1 cellular context compared by ENCODE assay signal in the genomic region with DNA sequence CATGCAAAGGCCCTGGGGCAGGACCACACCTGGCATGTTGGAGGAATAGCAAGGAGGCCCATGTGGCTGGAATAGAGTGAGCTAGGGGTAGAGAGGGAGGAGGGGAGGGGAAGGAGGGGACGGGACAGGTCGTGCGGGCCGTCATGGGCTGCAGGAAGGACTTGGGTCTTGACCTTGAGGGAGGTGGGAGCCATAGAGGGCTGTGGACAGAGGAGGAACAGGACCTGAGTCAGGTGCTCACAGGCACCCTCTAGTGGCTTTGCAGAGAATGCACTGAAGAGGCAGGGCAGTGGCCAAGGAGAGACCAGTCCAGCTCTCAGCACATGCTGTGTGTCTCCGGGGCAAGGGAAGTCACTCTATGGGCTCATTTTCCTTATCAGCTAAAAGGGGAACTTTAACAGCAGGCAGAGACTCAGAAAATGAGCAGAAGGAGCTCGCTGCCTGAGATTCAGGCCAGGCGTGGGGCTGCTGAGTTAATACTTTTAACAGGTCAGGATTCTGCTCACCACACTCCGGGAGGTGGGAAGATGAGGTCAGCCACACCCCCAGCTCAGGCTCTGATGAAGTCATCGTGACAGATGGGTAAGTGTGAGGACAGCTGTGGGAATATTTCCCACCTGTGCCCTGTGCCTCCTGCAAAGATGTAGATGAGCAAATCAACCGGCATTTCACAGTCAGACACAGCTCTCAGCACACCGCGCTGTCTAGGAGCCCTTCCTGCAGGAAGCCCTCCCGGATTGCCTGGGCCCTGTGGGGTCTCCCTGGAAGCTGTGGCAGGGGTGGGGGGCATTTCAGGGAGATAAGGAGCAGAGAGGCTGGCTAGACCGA.
A peak's percentile ranks its signal among the peaks of the same experiment; 100 is the strongest.
TF ChIP-seq lines count a peak whose summit lies in the region.

No MANE protein-coding gene starts in this region.

TF ChIP-seq in HEK293, 187 proteins besides CTCF, POLR2A, EP300 and RAD21 (continued from another document and continues in another):
- TF ChIP-seq, protein P1, sequence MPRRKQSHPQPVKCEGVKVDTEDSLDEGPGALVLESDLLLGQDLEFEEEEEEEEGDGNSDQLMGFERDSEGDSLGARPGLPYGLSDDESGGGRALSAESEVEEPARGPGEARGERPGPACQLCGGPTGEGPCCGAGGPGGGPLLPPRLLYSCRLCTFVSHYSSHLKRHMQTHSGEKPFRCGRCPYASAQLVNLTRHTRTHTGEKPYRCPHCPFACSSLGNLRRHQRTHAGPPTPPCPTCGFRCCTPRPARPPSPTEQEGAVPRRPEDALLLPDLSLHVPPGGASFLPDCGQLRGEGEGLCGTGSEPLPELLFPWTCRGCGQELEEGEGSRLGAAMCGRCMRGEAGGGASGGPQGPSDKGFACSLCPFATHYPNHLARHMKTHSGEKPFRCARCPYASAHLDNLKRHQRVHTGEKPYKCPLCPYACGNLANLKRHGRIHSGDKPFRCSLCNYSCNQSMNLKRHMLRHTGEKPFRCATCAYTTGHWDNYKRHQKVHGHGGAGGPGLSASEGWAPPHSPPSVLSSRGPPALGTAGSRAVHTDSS (tag by site-specific recombination; IDR thresholded peaks at IDR 0.05) = no peak
- TF ChIP-seq ZNF501 (tag by site-specific recombination; IDR thresholded peaks at IDR 0.05) (0 out of 2 replicates have a peak, but pooled peaks have one; percentile 18), KLF1 (tag by site-specific recombination; IDR thresholded peaks at IDR 0.05) (no peak), ZNF624 (tag by site-specific recombination; IDR thresholded peaks at IDR 0.05) (no peak), ZBTB20 (tag by site-specific recombination; IDR thresholded peaks at IDR 0.05) (no peak), FEZF1 (tag by site-specific recombination; IDR thresholded peaks at IDR 0.05) (peak; percentile 53), ZNF621 (tag by site-specific recombination; IDR thresholded peaks at IDR 0.05) (no peak), ZNF654 (tag by site-specific recombination; IDR thresholded peaks at IDR 0.05; ENCODE audit: low read depth) (peak; percentile 40; the same call in 1 of the 2 replicates), SCRT2 (tag by site-specific recombination; IDR thresholded peaks at IDR 0.05) (peak; percentile 94), ZNF112 (tag by site-specific recombination; IDR thresholded peaks at IDR 0.05) (no peak), ZNF785 (tag by site-specific recombination; IDR thresholded peaks at IDR 0.05) (no peak), ZNF776 (tag by site-specific recombination; IDR thresholded peaks at IDR 0.05; ENCODE audit: borderline replicate concordance) (no peak), ZNF132 (tag by site-specific recombination; IDR thresholded peaks at IDR 0.05; ENCODE audit: borderline replicate concordance) (no peak), ZNF544 (tag by site-specific recombination; IDR thresholded peaks at IDR 0.05) (no peak), ZBTB7A (tag by site-specific recombination; IDR thresholded peaks at IDR 0.05; ENCODE audit: low read depth) (no peak), ZBTB21 (tag by site-specific recombination; IDR thresholded peaks at IDR 0.05) (peak; percentile 68; the same call in 1 of the 2 replicates), ZNF843 (tag by site-specific recombination; IDR thresholded peaks at IDR 0.05) (peak; percentile 33; the same call in 1 of the 2 replicates), ZNF155 (tag by site-specific recombination; IDR thresholded peaks at IDR 0.05) (no peak), ZNF341 (tag by site-specific recombination; IDR thresholded peaks at IDR 0.05; ENCODE audit: low read depth) (no peak), ZSCAN23 (tag by site-specific recombination; IDR thresholded peaks at IDR 0.05) (no peak), GLIS1 (tag by site-specific recombination; IDR thresholded peaks at IDR 0.05) (peak; percentile 100), ZFP69B (tag by site-specific recombination; IDR thresholded peaks at IDR 0.05) (0 out of 2 replicates have a peak, but pooled peaks have one; percentile 48), ZNF610 (tag by site-specific recombination; IDR thresholded peaks at IDR 0.05; ENCODE audit: borderline replicate concordance) (no peak), ZNF555 (tag by site-specific recombination; conservative IDR thresholded peaks at IDR 0.05) (no peak)
- TF ChIP-seq, protein P2, sequence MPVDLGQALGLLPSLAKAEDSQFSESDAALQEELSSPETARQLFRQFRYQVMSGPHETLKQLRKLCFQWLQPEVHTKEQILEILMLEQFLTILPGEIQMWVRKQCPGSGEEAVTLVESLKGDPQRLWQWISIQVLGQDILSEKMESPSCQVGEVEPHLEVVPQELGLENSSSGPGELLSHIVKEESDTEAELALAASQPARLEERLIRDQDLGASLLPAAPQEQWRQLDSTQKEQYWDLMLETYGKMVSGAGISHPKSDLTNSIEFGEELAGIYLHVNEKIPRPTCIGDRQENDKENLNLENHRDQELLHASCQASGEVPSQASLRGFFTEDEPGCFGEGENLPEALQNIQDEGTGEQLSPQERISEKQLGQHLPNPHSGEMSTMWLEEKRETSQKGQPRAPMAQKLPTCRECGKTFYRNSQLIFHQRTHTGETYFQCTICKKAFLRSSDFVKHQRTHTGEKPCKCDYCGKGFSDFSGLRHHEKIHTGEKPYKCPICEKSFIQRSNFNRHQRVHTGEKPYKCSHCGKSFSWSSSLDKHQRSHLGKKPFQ (tag by site-specific recombination; IDR thresholded peaks at IDR 0.05) = no peak
- TF ChIP-seq, protein P3, sequence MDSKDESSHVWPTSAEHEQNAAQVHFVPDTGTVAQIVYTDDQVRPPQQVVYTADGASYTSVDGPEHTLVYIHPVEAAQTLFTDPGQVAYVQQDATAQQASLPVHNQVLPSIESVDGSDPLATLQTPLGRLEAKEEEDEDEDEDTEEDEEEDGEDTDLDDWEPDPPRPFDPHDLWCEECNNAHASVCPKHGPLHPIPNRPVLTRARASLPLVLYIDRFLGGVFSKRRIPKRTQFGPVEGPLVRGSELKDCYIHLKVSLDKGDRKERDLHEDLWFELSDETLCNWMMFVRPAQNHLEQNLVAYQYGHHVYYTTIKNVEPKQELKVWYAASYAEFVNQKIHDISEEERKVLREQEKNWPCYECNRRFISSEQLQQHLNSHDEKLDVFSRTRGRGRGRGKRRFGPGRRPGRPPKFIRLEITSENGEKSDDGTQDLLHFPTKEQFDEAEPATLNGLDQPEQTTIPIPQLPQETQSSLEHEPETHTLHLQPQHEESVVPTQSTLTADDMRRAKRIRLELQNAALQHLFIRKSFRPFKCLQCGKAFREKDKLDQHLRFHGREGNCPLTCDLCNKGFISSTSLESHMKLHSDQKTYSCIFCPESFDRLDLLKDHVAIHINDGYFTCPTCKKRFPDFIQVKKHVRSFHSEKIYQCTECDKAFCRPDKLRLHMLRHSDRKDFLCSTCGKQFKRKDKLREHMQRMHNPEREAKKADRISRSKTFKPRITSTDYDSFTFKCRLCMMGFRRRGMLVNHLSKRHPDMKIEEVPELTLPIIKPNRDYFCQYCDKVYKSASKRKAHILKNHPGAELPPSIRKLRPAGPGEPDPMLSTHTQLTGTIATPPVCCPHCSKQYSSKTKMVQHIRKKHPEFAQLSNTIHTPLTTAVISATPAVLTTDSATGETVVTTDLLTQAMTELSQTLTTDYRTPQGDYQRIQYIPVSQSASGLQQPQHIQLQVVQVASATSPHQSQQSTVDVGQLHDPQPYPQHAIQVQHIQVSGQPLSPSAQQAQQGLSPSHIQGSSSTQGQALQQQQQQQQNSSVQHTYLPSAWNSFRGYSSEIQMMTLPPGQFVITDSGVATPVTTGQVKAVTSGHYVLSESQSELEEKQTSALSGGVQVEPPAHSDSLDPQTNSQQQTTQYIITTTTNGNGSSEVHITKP (tag by site-specific recombination; IDR thresholded peaks at IDR 0.05) = peak; percentile 43; the same call in 1 of the 2 replicates
- TF ChIP-seq, protein P4, sequence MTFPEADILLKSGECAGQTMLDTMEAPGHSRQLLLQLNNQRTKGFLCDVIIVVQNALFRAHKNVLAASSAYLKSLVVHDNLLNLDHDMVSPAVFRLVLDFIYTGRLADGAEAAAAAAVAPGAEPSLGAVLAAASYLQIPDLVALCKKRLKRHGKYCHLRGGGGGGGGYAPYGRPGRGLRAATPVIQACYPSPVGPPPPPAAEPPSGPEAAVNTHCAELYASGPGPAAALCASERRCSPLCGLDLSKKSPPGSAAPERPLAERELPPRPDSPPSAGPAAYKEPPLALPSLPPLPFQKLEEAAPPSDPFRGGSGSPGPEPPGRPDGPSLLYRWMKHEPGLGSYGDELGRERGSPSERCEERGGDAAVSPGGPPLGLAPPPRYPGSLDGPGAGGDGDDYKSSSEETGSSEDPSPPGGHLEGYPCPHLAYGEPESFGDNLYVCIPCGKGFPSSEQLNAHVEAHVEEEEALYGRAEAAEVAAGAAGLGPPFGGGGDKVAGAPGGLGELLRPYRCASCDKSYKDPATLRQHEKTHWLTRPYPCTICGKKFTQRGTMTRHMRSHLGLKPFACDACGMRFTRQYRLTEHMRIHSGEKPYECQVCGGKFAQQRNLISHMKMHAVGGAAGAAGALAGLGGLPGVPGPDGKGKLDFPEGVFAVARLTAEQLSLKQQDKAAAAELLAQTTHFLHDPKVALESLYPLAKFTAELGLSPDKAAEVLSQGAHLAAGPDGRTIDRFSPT (tag by site-specific recombination; IDR thresholded peaks at IDR 0.05) = peak; percentile 78
- TF ChIP-seq, protein P5, sequence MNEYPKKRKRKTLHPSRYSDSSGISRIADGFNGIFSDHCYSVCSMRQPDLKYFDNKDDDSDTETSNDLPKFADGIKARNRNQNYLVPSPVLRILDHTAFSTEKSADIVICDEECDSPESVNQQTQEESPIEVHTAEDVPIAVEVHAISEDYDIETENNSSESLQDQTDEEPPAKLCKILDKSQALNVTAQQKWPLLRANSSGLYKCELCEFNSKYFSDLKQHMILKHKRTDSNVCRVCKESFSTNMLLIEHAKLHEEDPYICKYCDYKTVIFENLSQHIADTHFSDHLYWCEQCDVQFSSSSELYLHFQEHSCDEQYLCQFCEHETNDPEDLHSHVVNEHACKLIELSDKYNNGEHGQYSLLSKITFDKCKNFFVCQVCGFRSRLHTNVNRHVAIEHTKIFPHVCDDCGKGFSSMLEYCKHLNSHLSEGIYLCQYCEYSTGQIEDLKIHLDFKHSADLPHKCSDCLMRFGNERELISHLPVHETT (tag by site-specific recombination; IDR thresholded peaks at IDR 0.05) = peak; percentile 48; the same call in 1 of the 2 replicates
- TF ChIP-seq, protein P6, sequence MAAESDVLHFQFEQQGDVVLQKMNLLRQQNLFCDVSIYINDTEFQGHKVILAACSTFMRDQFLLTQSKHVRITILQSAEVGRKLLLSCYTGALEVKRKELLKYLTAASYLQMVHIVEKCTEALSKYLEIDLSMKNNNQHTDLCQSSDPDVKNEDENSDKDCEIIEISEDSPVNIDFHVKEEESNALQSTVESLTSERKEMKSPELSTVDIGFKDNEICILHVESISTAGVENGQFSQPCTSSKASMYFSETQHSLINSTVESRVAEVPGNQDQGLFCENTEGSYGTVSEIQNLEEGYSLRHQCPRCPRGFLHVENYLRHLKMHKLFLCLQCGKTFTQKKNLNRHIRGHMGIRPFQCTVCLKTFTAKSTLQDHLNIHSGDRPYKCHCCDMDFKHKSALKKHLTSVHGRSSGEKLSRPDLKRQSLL (tag by site-specific recombination; IDR thresholded peaks at IDR 0.05) = no peak
- TF ChIP-seq, protein P7, sequence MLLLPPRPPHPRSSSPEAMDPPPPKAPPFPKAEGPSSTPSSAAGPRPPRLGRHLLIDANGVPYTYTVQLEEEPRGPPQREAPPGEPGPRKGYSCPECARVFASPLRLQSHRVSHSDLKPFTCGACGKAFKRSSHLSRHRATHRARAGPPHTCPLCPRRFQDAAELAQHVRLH (tag by site-specific recombination; IDR thresholded peaks at IDR 0.05) = peak; percentile 99
- TF ChIP-seq, protein P8, sequence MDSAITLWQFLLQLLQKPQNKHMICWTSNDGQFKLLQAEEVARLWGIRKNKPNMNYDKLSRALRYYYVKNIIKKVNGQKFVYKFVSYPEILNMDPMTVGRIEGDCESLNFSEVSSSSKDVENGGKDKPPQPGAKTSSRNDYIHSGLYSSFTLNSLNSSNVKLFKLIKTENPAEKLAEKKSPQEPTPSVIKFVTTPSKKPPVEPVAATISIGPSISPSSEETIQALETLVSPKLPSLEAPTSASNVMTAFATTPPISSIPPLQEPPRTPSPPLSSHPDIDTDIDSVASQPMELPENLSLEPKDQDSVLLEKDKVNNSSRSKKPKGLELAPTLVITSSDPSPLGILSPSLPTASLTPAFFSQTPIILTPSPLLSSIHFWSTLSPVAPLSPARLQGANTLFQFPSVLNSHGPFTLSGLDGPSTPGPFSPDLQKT (IDR thresholded peaks at IDR 0.05; ENCODE audit: borderline replicate concordance, low read depth, low read length) = no peak
- TF ChIP-seq, protein P9, sequence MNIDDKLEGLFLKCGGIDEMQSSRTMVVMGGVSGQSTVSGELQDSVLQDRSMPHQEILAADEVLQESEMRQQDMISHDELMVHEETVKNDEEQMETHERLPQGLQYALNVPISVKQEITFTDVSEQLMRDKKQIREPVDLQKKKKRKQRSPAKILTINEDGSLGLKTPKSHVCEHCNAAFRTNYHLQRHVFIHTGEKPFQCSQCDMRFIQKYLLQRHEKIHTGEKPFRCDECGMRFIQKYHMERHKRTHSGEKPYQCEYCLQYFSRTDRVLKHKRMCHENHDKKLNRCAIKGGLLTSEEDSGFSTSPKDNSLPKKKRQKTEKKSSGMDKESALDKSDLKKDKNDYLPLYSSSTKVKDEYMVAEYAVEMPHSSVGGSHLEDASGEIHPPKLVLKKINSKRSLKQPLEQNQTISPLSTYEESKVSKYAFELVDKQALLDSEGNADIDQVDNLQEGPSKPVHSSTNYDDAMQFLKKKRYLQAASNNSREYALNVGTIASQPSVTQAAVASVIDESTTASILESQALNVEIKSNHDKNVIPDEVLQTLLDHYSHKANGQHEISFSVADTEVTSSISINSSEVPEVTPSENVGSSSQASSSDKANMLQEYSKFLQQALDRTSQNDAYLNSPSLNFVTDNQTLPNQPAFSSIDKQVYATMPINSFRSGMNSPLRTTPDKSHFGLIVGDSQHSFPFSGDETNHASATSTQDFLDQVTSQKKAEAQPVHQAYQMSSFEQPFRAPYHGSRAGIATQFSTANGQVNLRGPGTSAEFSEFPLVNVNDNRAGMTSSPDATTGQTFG (tag by site-specific recombination; IDR thresholded peaks at IDR 0.05; ENCODE audit: borderline replicate concordance) = no peak
- TF ChIP-seq, protein P10, sequence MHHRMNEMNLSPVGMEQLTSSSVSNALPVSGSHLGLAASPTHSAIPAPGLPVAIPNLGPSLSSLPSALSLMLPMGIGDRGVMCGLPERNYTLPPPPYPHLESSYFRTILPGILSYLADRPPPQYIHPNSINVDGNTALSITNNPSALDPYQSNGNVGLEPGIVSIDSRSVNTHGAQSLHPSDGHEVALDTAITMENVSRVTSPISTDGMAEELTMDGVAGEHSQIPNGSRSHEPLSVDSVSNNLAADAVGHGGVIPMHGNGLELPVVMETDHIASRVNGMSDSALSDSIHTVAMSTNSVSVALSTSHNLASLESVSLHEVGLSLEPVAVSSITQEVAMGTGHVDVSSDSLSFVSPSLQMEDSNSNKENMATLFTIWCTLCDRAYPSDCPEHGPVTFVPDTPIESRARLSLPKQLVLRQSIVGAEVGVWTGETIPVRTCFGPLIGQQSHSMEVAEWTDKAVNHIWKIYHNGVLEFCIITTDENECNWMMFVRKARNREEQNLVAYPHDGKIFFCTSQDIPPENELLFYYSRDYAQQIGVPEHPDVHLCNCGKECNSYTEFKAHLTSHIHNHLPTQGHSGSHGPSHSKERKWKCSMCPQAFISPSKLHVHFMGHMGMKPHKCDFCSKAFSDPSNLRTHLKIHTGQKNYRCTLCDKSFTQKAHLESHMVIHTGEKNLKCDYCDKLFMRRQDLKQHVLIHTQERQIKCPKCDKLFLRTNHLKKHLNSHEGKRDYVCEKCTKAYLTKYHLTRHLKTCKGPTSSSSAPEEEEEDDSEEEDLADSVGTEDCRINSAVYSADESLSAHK (tag by site-specific recombination; IDR thresholded peaks at IDR 0.05) = no peak
